Comparison of ENCODE assay signal across 8 cellular contexts in genomic region chr19:34345934-34346333, GRCh38. TPM values are rescaled to one million over a fixed set of nuclear protein-coding genes. Genes with fewer than 3 reads are reported as not detected.
A peak's percentile ranks its signal among the peaks of the same experiment; 100 is the strongest.
DNase-seq lines count a peak whose midpoint lies in the region; ATAC-seq and TF ChIP-seq lines count a peak whose summit lies in the region.

No MANE protein-coding gene starts in this region.

- DNase-seq in GM10248 (ENCODE audit: extremely low spot score) (peak; percentile 81), NAMALWA (ENCODE audit: low spot score) (peak; percentile 82), SW480 (ENCODE audit: low spot score) (peak; percentile 60), amniotic stem cell (lab: John Stamatoyannopoulos, UW) (peak; percentile 27), right cardiac atrium (peak; percentile 39 to 85 (median 77)), smooth muscle cell (lab: John Stamatoyannopoulos, UW; ENCODE audit: unreplicated experiment) (no peak)

- H3K9ac ChIP-seq in smooth muscle cell (ENCODE audit: low read depth) = no peak overlapping the region

- H3K4me3 ChIP-seq in right cardiac atrium (ENCODE audit: low read length) (no peak overlapping the region), smooth muscle cell (no peak overlapping the region)

- H3K27ac ChIP-seq in right cardiac atrium (ENCODE audit: low read length) (no peak overlapping the region), smooth muscle cell (ENCODE audit: low read depth) (no peak overlapping the region)

- H3K27me3 ChIP-seq in right cardiac atrium (ENCODE audit: control insufficient read depth, insufficient read depth) (no peaks in the 10 kb centered on the region), smooth muscle cell (ENCODE audit: low read depth) (no peaks in the 10 kb centered on the region)

- H3K9me3 ChIP-seq in right cardiac atrium (ENCODE audit: control insufficient read depth, low read length) (no peaks in the 10 kb centered on the region), smooth muscle cell (replicated peaks; ENCODE audit: low read depth) (no peaks in the 10 kb centered on the region)

- CTCF ChIA-PET in GM10248 (lab: Yijun Ruan, JAX) = interaction anchor here (0.8 to 2.4 kb wide), 16 partner anchors 8 to 562 kb away, joined by 3 to 27 read pairs (median 4); partner anchors contain the start of gene GPI

- POLR2A ChIA-PET in GM10248 (lab: Yijun Ruan, JAX) = no interaction called here

- no peaks in the 10 kb centered on the region for H3K79me2 ChIP-seq in smooth muscle cell (ENCODE audit: low read depth)

- ATAC-seq in right cardiac atrium = peak; percentile 79 to 82
- no peak for ATAC-seq in HG03354 (IDR thresholded peaks at IDR 0.05; ENCODE audit: poor library complexity, severe bottlenecking, unreplicated experiment)
- no peak for ATAC-seq in GM21367 (IDR thresholded peaks at IDR 0.05; ENCODE audit: unreplicated experiment)

- intact Hi-C loops in right cardiac atrium (cut with DNase I) = no loop called here

- no peak overlapping the region for H2AFZ ChIP-seq in smooth muscle cell (ENCODE audit: low read depth)

- no peaks in the 10 kb centered on the region for H3K36me3 ChIP-seq in smooth muscle cell (ENCODE audit: low read depth)

- no peaks in the 10 kb centered on the region for H3F3A ChIP-seq in smooth muscle cell (ENCODE audit: low read depth)

- TF ChIP-seq CTCF in GM10248 (IDR thresholded peaks at IDR 0.05; ENCODE audit: control extremely low read depth, extremely low read depth, low read depth, missing control alignments) (peak; percentile 68), smooth muscle cell (IDR thresholded peaks at IDR 0.05; ENCODE audit: borderline replicate concordance, insufficient read depth, poor library complexity, severe bottlenecking) (peak; percentile 70)

- 37% methylated on average over 7 of the region's 7 CpGs for WGBS in right cardiac atrium
- WGBS in smooth muscle cell (ENCODE audit: low lambda C conversion rate) = 47% methylated on average over 7 of the region's 7 CpGs

- peaks cover 8% of the 10 kb centered on the region for H4K20me1 ChIP-seq in smooth muscle cell (ENCODE audit: low read depth)

- H3K4me2 ChIP-seq in smooth muscle cell = no peak overlapping the region

- no peaks in the 10 kb centered on the region for H3K4me1 ChIP-seq in right cardiac atrium (ENCODE audit: control insufficient read depth, insufficient read depth, low read length)
- no peaks in the 10 kb centered on the region for H3K4me1 ChIP-seq in smooth muscle cell (ENCODE audit: low read depth)

RNA-seq across cellular contexts. Expression of gene GPI, which starts 19.1 kb away (rescaled TPM):
- total RNA-seq in right cardiac atrium (100 to 1,000 TPM; 362 to 456 (median 404) TPM), smooth muscle cell (113 and 132 TPM in 2 replicates)
- polyA plus RNA-seq in right cardiac atrium (285 TPM), smooth muscle cell (223 and 233 TPM in 2 replicates)

RNA-seq across cellular contexts. Expression of gene PDCD2L, which starts 58.3 kb away (rescaled TPM):
- total RNA-seq in right cardiac atrium = 10 to 100 TPM in 1 of 4 donors, 1 to 10 TPM in 3; 8.0 to 12.8 (median 9.5) TPM
- 9.2 TPM for polyA plus RNA-seq in right cardiac atrium
- 6.0 and 14.5 TPM in 2 replicates for total RNA-seq in smooth muscle cell
- polyA plus RNA-seq in smooth muscle cell = 4.3 and 4.4 TPM in 2 replicates

Comparison
In these comparisons a context has a peak if more than half of its experiments do, and no peak if none do; other contexts are left out.
1. ATAC-seq: peak in right cardiac atrium (2 of 2); none in HG03354 (single experiment) and GM21367 (single experiment).